ENCODE assay signal across 20 cellular contexts in the genomic region with DNA sequence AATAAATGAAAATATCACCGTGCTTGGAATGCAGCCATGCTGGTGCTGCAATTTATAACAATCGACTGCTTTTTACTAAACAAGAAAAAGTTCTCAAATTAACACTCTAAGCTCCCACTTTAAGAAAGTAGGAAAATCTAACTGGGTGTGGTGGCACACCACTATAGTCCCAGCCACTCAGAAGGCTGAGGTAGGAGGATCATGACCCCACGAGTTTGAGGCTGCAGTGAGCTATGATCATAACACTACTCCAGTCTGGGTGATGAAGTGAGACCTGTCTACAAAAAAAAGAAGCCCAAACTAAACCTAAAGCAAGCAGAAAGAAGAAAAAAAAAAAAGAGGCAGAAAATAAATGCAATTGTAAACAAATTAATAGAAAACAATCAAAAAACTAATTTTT.
"Had no signal": no experiment of that assay in that cellular context is flagged by ENCODE, and none has a peak within 500 bp of the region (broad histone marks: within the 10 kb centered on the region; RNA-seq: fewer than 3 reads in every experiment).

No MANE protein-coding gene starts in this region.

- H3K4me3 ChIP-seq: esophagus squamous epithelium, gastroesophageal sphincter, neural progenitor cell, ovary, right atrium auricular region, testis, tibial nerve, upper lobe of right lung, vagina had no signal

- H3K4me1 Mint-ChIP-seq: neural progenitor cell had no signal

- H3K9me3 Mint-ChIP-seq: dendritic cell treated with granulocyte-macrophage colony-stimulating factor and Interleukin-4, amounts not matched to agents 40 ng/mL and 50 ng/mL, for 4 days; natural killer cell treated with Interleukin-12 subunit alpha and Interleukin-12 subunit beta and Interleukin-15 and Interleukin-18, amount 100 ng/mL, for 72 hours; neural progenitor cell had no signal

- DNase-seq: esophagus squamous epithelium; foreskin fibroblast; glutamatergic neuron; islet precursor cell; mammary epithelial cell; nucleus accumbens; ovary; small intestine; stimulated activated CD4-positive, alpha-beta T cell treated with anti-CD3 and anti-CD28 coated beads, Interleukin-12 subunit alpha, Interleukin-12 subunit beta, amount 100 ng/mL, for 4 hours; stimulated activated naive CD8-positive, alpha-beta T cell treated with anti-CD3 and anti-CD28 coated beads, Interleukin-15, Interleukin-2, amounts not matched to agents 100 U/mL and 50 U/mL, for 24 hours; testis; upper lobe of right lung had no signal

- H3K27ac ChIP-seq: esophagus squamous epithelium, gastroesophageal sphincter, neural progenitor cell, ovary, right atrium auricular region, testis, tibial nerve, upper lobe of right lung, vagina had no signal

- ATAC-seq: gastroesophageal sphincter; left lobe of liver; natural killer cell treated with Interleukin-12 subunit alpha and Interleukin-12 subunit beta and Interleukin-15 and Interleukin-18, amount 100 ng/mL, for 72 hours; stimulated activated naive CD8-positive, alpha-beta T cell treated with anti-CD3 and anti-CD28 coated beads, Interleukin-15, Interleukin-2, amounts not matched to agents 100 U/mL and 50 U/mL, for 24 hours; upper lobe of right lung had no signal

- H3K36me3 ChIP-seq: ovary had no signal

- H3K4me3 Mint-ChIP-seq: dendritic cell treated with granulocyte-macrophage colony-stimulating factor and Interleukin-4, amounts not matched to agents 40 ng/mL and 50 ng/mL, for 4 days; natural killer cell treated with Interleukin-12 subunit alpha and Interleukin-12 subunit beta and Interleukin-15 and Interleukin-18, amount 100 ng/mL, for 72 hours; neural progenitor cell had no signal

- H3K27me3 ChIP-seq: esophagus squamous epithelium, gastroesophageal sphincter, neural progenitor cell, ovary, right atrium auricular region, testis, tibial nerve, upper lobe of right lung, vagina had no signal

- H3K4me1 ChIP-seq: esophagus squamous epithelium, neural progenitor cell, right atrium auricular region, testis, tibial nerve, upper lobe of right lung, vagina had no signal

- H3K9me3 ChIP-seq: esophagus squamous epithelium, gastroesophageal sphincter, ovary, right atrium auricular region, testis, tibial nerve, upper lobe of right lung, vagina had no signal

- H3K27ac Mint-ChIP-seq: neural progenitor cell had no signal

- H3K27me3 Mint-ChIP-seq: dendritic cell treated with granulocyte-macrophage colony-stimulating factor and Interleukin-4, amounts not matched to agents 40 ng/mL and 50 ng/mL, for 4 days; natural killer cell treated with Interleukin-12 subunit alpha and Interleukin-12 subunit beta and Interleukin-15 and Interleukin-18, amount 100 ng/mL, for 72 hours had no signal
